1 cellular context compared by ENCODE assay signal in the genomic region with DNA sequence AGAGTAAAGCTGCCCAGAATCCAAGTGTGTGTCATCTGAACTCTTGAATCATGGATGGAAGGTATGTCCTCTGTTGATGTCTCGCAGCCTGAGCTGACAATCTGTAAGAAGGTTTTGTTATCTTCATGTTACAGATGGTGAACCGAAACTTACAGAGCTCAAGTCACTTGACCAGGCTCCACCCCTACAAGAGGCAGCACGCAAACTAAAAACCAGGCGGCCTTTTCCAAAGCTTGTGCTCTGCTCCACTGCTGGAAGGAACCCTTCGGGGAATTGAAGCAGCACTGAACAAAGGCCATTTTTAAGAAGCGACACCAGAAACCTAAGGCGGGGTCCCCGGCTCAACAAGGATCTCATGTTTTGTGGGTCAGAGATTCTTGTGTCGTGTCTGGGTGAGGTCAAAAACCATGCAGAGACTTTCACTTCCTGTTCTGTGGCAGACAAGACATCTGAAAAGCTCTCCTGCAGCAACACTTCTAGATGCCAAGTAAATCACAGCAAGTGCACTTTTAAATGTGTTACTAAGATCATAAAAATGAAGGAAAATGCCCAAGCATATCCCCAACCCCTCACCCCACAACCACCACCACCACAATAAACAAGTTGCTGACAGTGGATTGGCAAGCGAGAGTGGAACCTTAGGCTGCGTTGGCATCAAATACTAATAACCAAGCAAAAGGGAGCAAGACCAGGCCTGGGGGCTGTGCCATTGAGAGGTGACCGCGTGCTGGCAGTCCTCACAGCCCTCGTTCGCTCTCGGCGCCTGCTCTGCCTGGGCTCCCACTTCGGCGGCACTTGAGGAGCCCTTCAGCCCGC.
A peak's percentile ranks its signal among the peaks of the same experiment; 100 is the strongest.
TF ChIP-seq lines count a peak whose summit lies in the region.

No MANE protein-coding gene starts in this region.

TF ChIP-seq in K562, 482 proteins besides CTCF, POLR2A, EP300 and RAD21 (continues in another document):
- TF ChIP-seq CHD4 (IDR thresholded peaks at IDR 0.05; ENCODE audit: insufficient read depth, insufficient replicate concordance, low read depth, low read length, poor library complexity, severe bottlenecking) (no peak), RB1 (IDR thresholded peaks at IDR 0.05; ENCODE audit: low read depth) (no peak), ETS2 (tag; IDR thresholded peaks at IDR 0.05; ENCODE audit: borderline replicate concordance, poor library complexity, severe bottlenecking) (no peak), MEF2A (IDR thresholded peaks at IDR 0.05; ENCODE audit: control insufficient read depth, low read depth, low read length) (no peak), ARNT (IDR thresholded peaks at IDR 0.05) (peak in 1 of 2 experiments; percentile 82; a peak in 3 of 4 replicates), HDAC6 (IDR thresholded peaks at IDR 0.05; ENCODE audit: low read depth, low read length) (no peak), SOX6 (IDR thresholded peaks at IDR 0.05) (peak; percentile 78), FIP1L1 (IDR thresholded peaks at IDR 0.05; ENCODE audit: low read depth, low read length, poor library complexity, severe bottlenecking) (no peak), ZNF354B (CRISPR knock-in tag; IDR thresholded peaks at IDR 0.05) (no peak), ZFPM2 (CRISPR knock-in tag; IDR thresholded peaks at IDR 0.05) (no peak), KDM2B (CRISPR knock-in tag; IDR thresholded peaks at IDR 0.05) (no peak), ZNF778 (CRISPR knock-in tag; IDR thresholded peaks at IDR 0.05) (no peak), GTF2F1 (IDR thresholded peaks at IDR 0.05; ENCODE audit: low read depth, low read length) (no peak), ZNF253 (CRISPR knock-in tag; conservative IDR thresholded peaks at IDR 0.05) (no peak), OTX1 (CRISPR knock-in tag; IDR thresholded peaks at IDR 0.05) (no peak), FOXA3 (CRISPR knock-in tag; conservative IDR thresholded peaks at IDR 0.05 in 1 of 2, IDR thresholded peaks at IDR 0.05 in 1 of 2) (no peak), SMARCE1 (IDR thresholded peaks at IDR 0.05) (0 out of 2 replicates have a peak, but pooled peaks have one; percentile 77), EHMT2 (IDR thresholded peaks at IDR 0.05) (no peak), RBM34 (IDR thresholded peaks at IDR 0.05; ENCODE audit: borderline replicate concordance, insufficient read depth, low read length) (no peak), FOXK2 (conservative IDR thresholded peaks at IDR 0.05 in 1 of 2, IDR thresholded peaks at IDR 0.05 in 1 of 2; ENCODE audit: low read depth in 2 of 2) (peak; percentile 75 to 81), NR2F6 (CRISPR knock-in tag; IDR thresholded peaks at IDR 0.05) (no peak), EZH2 (IDR thresholded peaks at IDR 0.05; ENCODE audit: borderline replicate concordance, low read depth, low read length) (no peak), GTF2A2 (tag; IDR thresholded peaks at IDR 0.05) (no peak)
- TF ChIP-seq, protein P1, sequence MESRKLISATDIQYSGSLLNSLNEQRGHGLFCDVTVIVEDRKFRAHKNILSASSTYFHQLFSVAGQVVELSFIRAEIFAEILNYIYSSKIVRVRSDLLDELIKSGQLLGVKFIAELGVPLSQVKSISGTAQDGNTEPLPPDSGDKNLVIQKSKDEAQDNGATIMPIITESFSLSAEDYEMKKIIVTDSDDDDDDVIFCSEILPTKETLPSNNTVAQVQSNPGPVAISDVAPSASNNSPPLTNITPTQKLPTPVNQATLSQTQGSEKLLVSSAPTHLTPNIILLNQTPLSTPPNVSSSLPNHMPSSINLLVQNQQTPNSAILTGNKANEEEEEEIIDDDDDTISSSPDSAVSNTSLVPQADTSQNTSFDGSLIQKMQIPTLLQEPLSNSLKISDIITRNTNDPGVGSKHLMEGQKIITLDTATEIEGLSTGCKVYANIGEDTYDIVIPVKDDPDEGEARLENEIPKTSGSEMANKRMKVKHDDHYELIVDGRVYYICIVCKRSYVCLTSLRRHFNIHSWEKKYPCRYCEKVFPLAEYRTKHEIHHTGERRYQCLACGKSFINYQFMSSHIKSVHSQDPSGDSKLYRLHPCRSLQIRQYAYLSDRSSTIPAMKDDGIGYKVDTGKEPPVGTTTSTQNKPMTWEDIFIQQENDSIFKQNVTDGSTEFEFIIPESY (CRISPR knock-in tag; IDR thresholded peaks at IDR 0.05), result no peak
- TF ChIP-seq, protein P2, sequence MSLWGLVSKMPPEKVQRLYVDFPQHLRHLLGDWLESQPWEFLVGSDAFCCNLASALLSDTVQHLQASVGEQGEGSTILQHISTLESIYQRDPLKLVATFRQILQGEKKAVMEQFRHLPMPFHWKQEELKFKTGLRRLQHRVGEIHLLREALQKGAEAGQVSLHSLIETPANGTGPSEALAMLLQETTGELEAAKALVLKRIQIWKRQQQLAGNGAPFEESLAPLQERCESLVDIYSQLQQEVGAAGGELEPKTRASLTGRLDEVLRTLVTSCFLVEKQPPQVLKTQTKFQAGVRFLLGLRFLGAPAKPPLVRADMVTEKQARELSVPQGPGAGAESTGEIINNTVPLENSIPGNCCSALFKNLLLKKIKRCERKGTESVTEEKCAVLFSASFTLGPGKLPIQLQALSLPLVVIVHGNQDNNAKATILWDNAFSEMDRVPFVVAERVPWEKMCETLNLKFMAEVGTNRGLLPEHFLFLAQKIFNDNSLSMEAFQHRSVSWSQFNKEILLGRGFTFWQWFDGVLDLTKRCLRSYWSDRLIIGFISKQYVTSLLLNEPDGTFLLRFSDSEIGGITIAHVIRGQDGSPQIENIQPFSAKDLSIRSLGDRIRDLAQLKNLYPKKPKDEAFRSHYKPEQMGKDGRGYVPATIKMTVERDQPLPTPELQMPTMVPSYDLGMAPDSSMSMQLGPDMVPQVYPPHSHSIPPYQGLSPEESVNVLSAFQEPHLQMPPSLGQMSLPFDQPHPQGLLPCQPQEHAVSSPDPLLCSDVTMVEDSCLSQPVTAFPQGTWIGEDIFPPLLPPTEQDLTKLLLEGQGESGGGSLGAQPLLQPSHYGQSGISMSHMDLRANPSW (CRISPR knock-in tag; IDR thresholded peaks at IDR 0.05), result no peak
- TF ChIP-seq, protein P3, sequence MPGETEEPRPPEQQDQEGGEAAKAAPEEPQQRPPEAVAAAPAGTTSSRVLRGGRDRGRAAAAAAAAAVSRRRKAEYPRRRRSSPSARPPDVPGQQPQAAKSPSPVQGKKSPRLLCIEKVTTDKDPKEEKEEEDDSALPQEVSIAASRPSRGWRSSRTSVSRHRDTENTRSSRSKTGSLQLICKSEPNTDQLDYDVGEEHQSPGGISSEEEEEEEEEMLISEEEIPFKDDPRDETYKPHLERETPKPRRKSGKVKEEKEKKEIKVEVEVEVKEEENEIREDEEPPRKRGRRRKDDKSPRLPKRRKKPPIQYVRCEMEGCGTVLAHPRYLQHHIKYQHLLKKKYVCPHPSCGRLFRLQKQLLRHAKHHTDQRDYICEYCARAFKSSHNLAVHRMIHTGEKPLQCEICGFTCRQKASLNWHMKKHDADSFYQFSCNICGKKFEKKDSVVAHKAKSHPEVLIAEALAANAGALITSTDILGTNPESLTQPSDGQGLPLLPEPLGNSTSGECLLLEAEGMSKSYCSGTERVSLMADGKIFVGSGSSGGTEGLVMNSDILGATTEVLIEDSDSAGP (CRISPR knock-in tag; IDR thresholded peaks at IDR 0.05), result no peak
- TF ChIP-seq, protein P4, sequence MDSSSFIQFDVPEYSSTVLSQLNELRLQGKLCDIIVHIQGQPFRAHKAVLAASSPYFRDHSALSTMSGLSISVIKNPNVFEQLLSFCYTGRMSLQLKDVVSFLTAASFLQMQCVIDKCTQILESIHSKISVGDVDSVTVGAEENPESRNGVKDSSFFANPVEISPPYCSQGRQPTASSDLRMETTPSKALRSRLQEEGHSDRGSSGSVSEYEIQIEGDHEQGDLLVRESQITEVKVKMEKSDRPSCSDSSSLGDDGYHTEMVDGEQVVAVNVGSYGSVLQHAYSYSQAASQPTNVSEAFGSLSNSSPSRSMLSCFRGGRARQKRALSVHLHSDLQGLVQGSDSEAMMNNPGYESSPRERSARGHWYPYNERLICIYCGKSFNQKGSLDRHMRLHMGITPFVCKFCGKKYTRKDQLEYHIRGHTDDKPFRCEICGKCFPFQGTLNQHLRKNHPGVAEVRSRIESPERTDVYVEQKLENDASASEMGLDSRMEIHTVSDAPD (CRISPR knock-in tag; IDR thresholded peaks at IDR 0.05), result no peak
- TF ChIP-seq, protein P5, sequence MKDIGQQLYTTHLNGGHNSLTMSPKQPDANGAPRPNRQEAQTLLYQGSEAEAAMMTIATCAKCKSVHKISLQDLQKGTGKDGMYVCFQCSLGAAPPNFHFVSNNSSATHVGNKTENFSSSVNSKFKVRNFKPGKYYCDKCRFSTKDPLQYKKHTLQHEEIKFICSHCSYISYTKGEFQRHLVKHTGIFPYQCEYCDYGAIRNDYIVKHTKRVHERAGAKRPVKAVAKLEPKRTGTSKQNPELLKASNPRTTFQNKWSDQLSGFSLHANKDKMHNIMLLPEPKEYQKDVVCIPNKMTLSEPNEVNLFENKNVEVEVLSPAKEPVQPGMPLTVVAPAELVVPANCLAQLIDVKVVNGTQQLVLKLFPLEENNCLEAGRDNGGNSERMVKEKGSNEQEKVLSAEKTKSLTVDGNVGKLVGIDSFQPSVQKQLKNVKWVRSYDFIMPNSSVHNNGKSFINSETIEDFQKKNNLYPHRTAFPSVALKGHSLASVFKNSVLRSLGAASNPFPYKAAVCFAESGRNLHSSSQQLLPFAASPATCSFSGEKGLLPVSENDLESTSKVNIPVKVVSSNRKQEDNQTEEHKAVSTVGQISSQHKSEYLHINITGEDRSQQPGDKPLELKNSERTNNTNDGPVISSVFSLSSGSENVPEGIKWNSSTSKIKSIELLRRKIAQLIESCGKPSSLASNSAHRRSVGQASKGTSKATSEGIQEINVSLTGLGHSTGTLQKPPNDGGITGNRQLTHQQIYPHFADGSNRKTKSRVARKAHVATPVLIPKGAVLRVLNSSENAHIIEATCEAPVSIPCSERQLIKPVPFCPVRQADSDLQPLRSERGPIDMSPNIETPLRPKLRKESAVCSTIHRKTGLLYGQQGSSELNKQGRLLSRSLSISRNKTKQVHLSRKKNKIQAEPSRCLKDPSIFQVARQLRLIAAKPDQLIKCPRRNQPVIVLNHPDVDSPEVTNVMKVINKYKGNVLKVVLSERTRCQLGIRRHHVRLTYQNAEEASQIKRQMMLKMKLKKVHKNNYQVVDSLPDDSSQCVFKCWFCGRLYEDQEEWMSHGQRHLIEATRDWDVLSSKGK (CRISPR knock-in tag; IDR thresholded peaks at IDR 0.05), result no peak
- TF ChIP-seq, protein P6, sequence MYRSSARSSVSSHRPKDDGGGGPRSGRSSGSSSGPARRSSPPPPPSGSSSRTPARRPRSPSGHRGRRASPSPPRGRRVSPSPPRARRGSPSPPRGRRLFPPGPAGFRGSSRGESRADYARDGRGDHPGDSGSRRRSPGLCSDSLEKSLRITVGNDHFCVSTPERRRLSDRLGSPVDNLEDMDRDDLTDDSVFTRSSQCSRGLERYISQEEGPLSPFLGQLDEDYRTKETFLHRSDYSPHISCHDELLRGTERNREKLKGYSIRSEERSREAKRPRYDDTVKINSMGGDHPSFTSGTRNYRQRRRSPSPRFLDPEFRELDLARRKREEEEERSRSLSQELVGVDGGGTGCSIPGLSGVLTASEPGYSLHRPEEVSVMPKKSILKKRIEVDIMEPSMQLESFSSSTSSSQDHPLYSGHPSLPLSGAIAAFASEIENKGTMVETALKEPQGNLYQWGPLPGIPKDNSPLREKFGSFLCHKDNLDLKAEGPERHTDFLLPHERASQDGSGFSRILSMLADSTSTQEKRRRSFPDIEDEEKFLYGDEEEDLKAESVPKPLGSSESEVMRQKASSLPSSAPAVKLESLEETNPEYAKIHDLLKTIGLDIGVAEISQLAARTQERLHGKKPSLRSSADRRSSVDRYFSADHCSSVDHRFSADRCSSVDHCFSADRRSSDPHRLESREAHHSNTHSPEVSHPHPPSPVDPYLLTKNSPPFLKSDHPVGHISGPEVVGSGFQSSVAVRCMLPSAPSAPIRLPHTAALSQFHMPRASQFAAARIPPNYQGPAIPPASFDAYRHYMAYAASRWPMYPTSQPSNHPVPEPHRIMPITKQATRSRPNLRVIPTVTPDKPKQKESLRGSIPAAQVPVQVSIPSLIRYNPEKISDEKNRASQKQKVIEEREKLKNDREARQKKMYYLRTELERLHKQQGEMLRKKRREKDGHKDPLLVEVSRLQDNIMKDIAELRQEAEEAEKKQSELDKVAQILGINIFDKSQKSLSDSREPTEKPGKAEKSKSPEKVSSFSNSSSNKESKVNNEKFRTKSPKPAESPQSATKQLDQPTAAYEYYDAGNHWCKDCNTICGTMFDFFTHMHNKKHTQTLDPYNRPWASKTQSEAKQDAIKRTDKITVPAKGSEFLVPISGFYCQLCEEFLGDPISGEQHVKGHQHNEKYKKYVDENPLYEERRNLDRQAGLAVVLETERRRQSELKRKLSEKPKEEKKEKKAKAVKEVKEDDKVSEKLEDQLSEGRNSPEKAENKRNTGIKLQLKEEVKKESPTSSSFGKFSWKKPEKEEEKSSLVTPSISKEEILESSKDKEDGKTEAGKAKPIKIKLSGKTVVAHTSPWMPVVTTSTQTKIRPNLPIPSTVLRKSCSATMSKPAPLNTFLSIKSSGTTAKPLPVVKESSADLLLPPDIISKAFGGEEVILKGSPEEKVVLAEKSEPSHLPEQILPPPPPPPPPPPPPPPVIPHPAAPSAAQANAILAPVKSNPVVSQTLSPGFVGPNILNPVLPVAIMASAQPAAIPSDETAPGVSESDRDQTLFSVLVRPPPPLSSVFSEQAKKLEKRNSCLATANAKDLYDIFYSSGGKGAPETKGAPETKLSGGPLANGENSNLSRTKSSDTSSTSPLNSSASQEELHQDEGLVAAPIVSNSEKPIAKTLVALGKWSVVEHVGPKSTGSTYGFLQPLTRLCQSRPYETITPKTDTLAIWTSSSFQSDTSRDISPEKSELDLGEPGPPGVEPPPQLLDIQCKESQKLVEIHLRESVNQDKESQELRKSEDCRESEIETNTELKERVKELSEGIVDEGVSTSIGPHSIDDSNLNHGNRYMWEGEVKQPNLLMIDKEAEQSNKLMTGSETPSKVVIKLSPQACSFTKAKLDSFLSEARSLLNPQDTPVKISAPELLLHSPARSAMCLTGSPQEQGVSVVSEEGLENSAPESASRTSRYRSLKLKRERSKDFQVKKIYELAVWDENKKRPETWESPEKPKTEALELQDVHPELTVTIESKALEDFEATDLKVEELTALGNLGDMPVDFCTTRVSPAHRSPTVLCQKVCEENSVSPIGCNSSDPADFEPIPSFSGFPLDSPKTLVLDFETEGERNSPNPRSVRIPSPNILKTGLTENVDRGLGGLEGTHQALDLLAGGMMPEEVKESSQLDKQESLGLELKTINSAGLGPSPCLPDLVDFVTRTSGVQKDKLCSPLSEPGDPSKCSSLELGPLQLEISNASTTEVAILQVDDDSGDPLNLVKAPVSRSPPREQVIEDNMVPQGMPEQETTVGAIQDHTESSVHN (IDR thresholded peaks at IDR 0.05; ENCODE audit: borderline replicate concordance in 1 of 2, low read depth in 1 of 2), result no peak
- TF ChIP-seq, protein P7, sequence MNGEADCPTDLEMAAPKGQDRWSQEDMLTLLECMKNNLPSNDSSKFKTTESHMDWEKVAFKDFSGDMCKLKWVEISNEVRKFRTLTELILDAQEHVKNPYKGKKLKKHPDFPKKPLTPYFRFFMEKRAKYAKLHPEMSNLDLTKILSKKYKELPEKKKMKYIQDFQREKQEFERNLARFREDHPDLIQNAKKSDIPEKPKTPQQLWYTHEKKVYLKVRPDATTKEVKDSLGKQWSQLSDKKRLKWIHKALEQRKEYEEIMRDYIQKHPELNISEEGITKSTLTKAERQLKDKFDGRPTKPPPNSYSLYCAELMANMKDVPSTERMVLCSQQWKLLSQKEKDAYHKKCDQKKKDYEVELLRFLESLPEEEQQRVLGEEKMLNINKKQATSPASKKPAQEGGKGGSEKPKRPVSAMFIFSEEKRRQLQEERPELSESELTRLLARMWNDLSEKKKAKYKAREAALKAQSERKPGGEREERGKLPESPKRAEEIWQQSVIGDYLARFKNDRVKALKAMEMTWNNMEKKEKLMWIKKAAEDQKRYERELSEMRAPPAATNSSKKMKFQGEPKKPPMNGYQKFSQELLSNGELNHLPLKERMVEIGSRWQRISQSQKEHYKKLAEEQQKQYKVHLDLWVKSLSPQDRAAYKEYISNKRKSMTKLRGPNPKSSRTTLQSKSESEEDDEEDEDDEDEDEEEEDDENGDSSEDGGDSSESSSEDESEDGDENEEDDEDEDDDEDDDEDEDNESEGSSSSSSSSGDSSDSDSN (IDR thresholded peaks at IDR 0.05; ENCODE audit: borderline replicate concordance in 1 of 2, low read depth in 2 of 2, low read length in 2 of 2), result no peak
